In genomic region chr4:38904090-38904666, GRCh38 we compare ENCODE assay signal across 1 cellular context.
TF ChIP-seq lines count a peak whose summit lies in the region.

No MANE protein-coding gene starts in this region.

TF ChIP-seq in GM23338, 12 proteins besides CTCF, POLR2A, EP300 and RAD21 (continued from another document):
- TF ChIP-seq ZNF462 (CRISPR knock-in tag; IDR thresholded peaks at IDR 0.05) (no peak), EZH2phosphoT487 (IDR thresholded peaks at IDR 0.05; ENCODE audit: unreplicated experiment) (no peak)
